In the genomic region with DNA sequence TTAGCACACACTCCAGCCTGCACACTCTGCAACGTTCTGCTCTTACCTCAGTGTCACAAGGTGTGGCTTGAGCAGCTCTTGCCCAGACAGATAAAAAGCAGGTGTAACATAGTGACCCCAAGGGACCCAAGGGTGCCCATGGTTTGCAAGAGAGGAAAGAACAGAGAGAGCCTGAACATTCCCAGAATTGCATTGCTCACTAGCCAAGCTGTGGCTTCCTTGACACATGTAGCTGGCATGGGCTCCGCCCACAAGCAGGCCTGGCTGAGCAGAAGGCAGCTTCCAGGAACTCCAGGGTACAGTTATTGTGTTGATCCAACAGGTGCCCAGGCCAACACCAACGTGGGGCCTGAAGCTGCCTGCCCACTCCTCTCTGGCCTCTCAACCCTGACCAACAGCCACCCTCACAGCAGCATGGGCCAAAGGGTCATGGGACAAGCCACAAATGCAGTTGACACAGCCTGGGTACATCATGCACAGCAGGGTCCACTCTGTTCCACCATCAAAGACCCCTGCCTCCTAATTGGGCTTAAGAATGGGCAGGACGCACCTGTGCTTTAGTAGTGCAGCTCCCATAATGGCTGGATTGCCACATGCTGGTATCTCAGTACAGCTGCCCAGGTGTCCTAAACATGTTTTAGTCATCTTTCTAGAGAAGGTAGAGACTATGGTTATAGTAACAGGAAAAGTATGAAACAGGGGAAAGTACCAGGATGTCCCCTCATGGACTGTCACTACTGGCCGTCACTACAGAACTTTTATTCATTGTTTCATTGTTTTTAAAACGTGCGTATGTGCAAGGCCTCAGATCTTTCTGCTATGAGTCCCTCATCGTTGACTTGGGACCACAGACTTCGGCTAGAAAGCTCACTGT, we compare ENCODE assay signal across 13 cellular contexts.
DNase-seq lines count a peak whose midpoint lies in the region; ATAC-seq, FAIRE-seq and TF ChIP-seq lines count a peak whose summit lies in the region.
"Had no signal": no experiment of that assay in that cellular context is flagged by ENCODE, and none has a peak within 500 bp of the region (broad histone marks: within the 10 kb centered on the region; RNA-seq: fewer than 3 reads in every experiment).

No MANE protein-coding gene starts in this region.

- H3K36me3 ChIP-seq in bronchial epithelial cell (ENCODE audit: control insufficient read depth, insufficient read depth, low read length) = no peaks in the 10 kb centered on the region
- H3K36me3 ChIP-seq in mucosa of descending colon (ENCODE audit: low read depth) = no peaks in the 10 kb centered on the region
- H3K36me3 ChIP-seq: brain microvascular endothelial cell had no signal

- FAIRE-seq in bronchial epithelial cell (lab: Jason Lieb, UNC) = no peak

- ATAC-seq in mucosa of descending colon = peak; percentile 87
- ATAC-seq in GM19351 (IDR thresholded peaks at IDR 0.05; ENCODE audit: unreplicated experiment) = no peak

- no peaks in the 10 kb centered on the region for H3K4me1 ChIP-seq in mucosa of descending colon (ENCODE audit: low read depth)

- no peaks in the 10 kb centered on the region for H3K27me3 ChIP-seq in bronchial epithelial cell (ENCODE audit: control insufficient read depth, insufficient read depth, low read length)
- H3K27me3 ChIP-seq: brain microvascular endothelial cell had no signal

- TF ChIP-seq CTCF in AG10803 (conservative IDR thresholded peaks at IDR 0.05; ENCODE audit: low read length) (no peak), bronchial epithelial cell (IDR thresholded peaks at IDR 0.05; ENCODE audit: insufficient read depth, low read length, severe bottlenecking) (no peak), mucosa of descending colon (IDR thresholded peaks at IDR 0.05) (no peak)

- H3K4me3 ChIP-seq in AG10803 (ENCODE audit: low read length) (no peak overlapping the region), bronchial epithelial cell (ENCODE audit: low read depth, low read length) (no peak overlapping the region), mucosa of descending colon (no peak overlapping the region)

- no peaks in the 10 kb centered on the region for H3K9me3 ChIP-seq in mucosa of descending colon

- DNase-seq in AG10803 (ENCODE audit: low read depth) (peak; percentile 36), HK-2 (ENCODE audit: unreplicated experiment) (peak; percentile 17), bronchial epithelial cell (ENCODE audit: low read depth) (peak; percentile 57), mucosa of descending colon (peak; percentile 65 to 69 (median 67)), SHP77 treated with DMSO at 0.1 percent for 48 hours (lab: John Stamatoyannopoulos, UW) (no peak), epidermal melanocyte (ENCODE audit: insufficient read length, low spot score) (no peak), GDM1 (lab: John Stamatoyannopoulos, UW) (no peak)
- DNase-seq: activated T-cell treated with anti-CD3 and anti-CD28 coated beads, Interleukin-2, amount 50 U/mL, for 24 hours; brain microvascular endothelial cell; CD4-positive, alpha-beta T cell; mesenchymal stem cell; NCI-H1930 had no signal

- intact Hi-C loops in mucosa of descending colon (cut with DNase I, micrococcal nuclease) = no loop called here

Comparison
In these comparisons a context has a peak if more than half of its experiments do, and no peak if none do; other contexts are left out.
1. DNase-seq: peak in AG10803 (single experiment), HK-2 (single experiment), bronchial epithelial cell (single experiment) and mucosa of descending colon (3 of 3); none in SHP77 treated with DMSO at 0.1 percent for 48 hours (single experiment), epidermal melanocyte (single experiment) and GDM1 (single experiment).